Comparison of ENCODE assay signal across 1 cellular context in genomic region chr17:7314719-7315569, GRCh38.
TF ChIP-seq lines count a peak whose summit lies in the region.

A gene with protein sequence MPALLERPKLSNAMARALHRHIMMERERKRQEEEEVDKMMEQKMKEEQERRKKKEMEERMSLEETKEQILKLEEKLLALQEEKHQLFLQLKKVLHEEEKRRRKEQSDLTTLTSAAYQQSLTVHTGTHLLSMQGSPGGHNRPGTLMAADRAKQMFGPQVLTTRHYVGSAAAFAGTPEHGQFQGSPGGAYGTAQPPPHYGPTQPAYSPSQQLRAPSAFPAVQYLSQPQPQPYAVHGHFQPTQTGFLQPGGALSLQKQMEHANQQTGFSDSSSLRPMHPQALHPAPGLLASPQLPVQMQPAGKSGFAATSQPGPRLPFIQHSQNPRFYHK (minus strand): TSS chr17:7315360. CDS start chr17:7315052, 308 bp downstream.

TF ChIP-seq in K562, 482 proteins besides CTCF, POLR2A, EP300 and RAD21 (continued from another document):
- TF ChIP-seq, protein P1, sequence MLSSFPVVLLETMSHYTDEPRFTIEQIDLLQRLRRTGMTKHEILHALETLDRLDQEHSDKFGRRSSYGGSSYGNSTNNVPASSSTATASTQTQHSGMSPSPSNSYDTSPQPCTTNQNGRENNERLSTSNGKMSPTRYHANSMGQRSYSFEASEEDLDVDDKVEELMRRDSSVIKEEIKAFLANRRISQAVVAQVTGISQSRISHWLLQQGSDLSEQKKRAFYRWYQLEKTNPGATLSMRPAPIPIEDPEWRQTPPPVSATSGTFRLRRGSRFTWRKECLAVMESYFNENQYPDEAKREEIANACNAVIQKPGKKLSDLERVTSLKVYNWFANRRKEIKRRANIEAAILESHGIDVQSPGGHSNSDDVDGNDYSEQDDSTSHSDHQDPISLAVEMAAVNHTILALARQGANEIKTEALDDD (IDR thresholded peaks at IDR 0.05) = no peak
- TF ChIP-seq MXI1 (IDR thresholded peaks at IDR 0.05; ENCODE audit: low read depth, low read length) = no peak
- TF ChIP-seq CHD2 (IDR thresholded peaks at IDR 0.05; ENCODE audit: low read depth, low read length) = no peak
- peak; percentile 55; the same call in 1 of the 2 replicates for TF ChIP-seq MTA2 (IDR thresholded peaks at IDR 0.05; ENCODE audit: low read depth)
- TF ChIP-seq RAD51 (IDR thresholded peaks at IDR 0.05; ENCODE audit: borderline replicate concordance, low read depth) = no peak
- no peak for TF ChIP-seq ZBTB17 (CRISPR knock-in tag; IDR thresholded peaks at IDR 0.05)
- no peak for TF ChIP-seq ZNF408 (CRISPR knock-in tag; IDR thresholded peaks at IDR 0.05; ENCODE audit: low read depth)
- TF ChIP-seq ZNF764 (CRISPR knock-in tag; IDR thresholded peaks at IDR 0.05; ENCODE audit: low read depth) = no peak
- TF ChIP-seq CREBBP (IDR thresholded peaks at IDR 0.05; ENCODE audit: low read depth, low read length) = no peak
- TF ChIP-seq MTA1 (IDR thresholded peaks at IDR 0.05; ENCODE audit: borderline replicate concordance) = no peak
- TF ChIP-seq KHSRP (IDR thresholded peaks at IDR 0.05) = no peak
- TF ChIP-seq IFI16 (CRISPR knock-in tag; IDR thresholded peaks at IDR 0.05) = no peak
- no peak for TF ChIP-seq WHSC1 (IDR thresholded peaks at IDR 0.05; ENCODE audit: low read length)
- TF ChIP-seq ARID2 (IDR thresholded peaks at IDR 0.05) = no peak
- TF ChIP-seq HOXB6 (CRISPR knock-in tag; IDR thresholded peaks at IDR 0.05; ENCODE audit: borderline replicate concordance) = no peak
- no peak for TF ChIP-seq ZNF780A (CRISPR knock-in tag; IDR thresholded peaks at IDR 0.05)
- no peak for TF ChIP-seq ZNF79 (CRISPR knock-in tag; IDR thresholded peaks at IDR 0.05; ENCODE audit: low read depth)
- TF ChIP-seq ZFPM2 (CRISPR knock-in tag; IDR thresholded peaks at IDR 0.05) = no peak
- 0 out of 2 replicates have a peak, but pooled peaks have one; percentile 3 for TF ChIP-seq KLF16 (IDR thresholded peaks at IDR 0.05)
- TF ChIP-seq ZNF133 (CRISPR knock-in tag; IDR thresholded peaks at IDR 0.05) = no peak
